Comparison of ENCODE assay signal across 10 cellular contexts in the genomic region with DNA sequence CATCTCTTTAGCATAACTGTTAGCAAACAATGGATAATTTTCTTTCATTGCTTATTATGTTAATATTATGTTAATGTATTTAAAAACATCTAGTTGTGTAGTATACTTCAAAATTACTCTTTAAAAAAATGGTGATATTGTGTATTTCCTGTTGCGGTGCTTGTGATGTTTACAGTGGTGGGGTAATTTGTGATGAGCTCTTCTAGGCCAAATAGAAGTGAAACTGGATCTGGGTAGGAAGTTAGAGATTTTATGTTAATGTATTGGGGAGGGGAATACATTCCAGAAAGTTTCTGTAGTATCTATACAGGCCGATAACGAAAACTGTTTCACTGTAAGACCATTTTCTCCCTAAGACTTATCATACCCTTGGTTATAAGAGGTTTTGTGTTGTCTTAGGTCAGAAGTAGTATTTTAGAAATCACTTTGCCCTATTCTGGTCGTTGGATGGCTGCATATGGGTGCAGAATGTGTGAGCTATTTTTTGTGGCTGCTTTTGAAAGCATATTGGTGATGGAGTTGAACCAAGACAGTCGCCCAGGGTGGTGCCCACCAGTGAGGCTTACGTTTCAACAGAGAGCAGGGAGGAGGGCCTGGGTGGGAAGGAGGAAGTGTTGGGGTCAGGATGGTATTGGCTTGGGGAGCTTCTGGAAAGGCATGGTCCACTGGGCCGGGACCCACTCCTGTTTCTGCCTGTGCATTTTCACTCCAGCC. TPM values are rescaled to one million over a fixed set of nuclear protein-coding genes. Genes with fewer than 3 reads are reported as not detected.
DNase-seq lines count a peak whose midpoint lies in the region; ATAC-seq, FAIRE-seq and TF ChIP-seq lines count a peak whose summit lies in the region.
"Had no signal": no experiment of that assay in that cellular context is flagged by ENCODE, and none has a peak within 500 bp of the region (broad histone marks: within the 10 kb centered on the region; RNA-seq: fewer than 3 reads in every experiment).

No MANE protein-coding gene starts in this region.

- ATAC-seq in HG02884 (IDR thresholded peaks at IDR 0.05; ENCODE audit: unreplicated experiment) (peak; percentile 38), HG03521 (IDR thresholded peaks at IDR 0.05; ENCODE audit: unreplicated experiment) (no peak), HG02763 (IDR thresholded peaks at IDR 0.05; ENCODE audit: unreplicated experiment) (no peak), HG02840 (IDR thresholded peaks at IDR 0.05; ENCODE audit: low FRiP score, unreplicated experiment) (no peak)
- peak; percentile 80 for ATAC-seq in naive thymus-derived CD4-positive, alpha-beta T cell

- H3K36me3 Mint-ChIP-seq in naive thymus-derived CD4-positive, alpha-beta T cell = peaks cover 0 to 11% (median 4%) of the 10 kb centered on the region in 5 donors

- POLR2A ChIA-PET in naive thymus-derived CD4-positive, alpha-beta T cell (lab: Charles Lee) = interaction anchor here (0.6 to 1.9 kb wide), 8 partner anchors 8 to 127 kb away, joined by 3 to 7 read pairs (median 3); no protein-coding TSS in a partner anchor

- H3K27me3 ChIP-seq in bronchial epithelial cell (ENCODE audit: control insufficient read depth, insufficient read depth, low read length) = no peaks in the 10 kb centered on the region
- no peaks in the 10 kb centered on the region for H3K27me3 ChIP-seq in naive thymus-derived CD4-positive, alpha-beta T cell (ENCODE audit: control insufficient read depth in 2 of 2, insufficient read depth in 2 of 2, low read length in 2 of 2)

- H3K9me3 ChIP-seq in naive thymus-derived CD4-positive, alpha-beta T cell (ENCODE audit: control insufficient read depth in 2 of 3, low read length in 3 of 3) = no peaks in the 10 kb centered on the region
- H3K9me3 ChIP-seq: neutrophil had no signal

- peak; percentile 25 for DNase-seq in CD1c-positive myeloid dendritic cell (ENCODE audit: extremely low spot score)
- DNase-seq in bronchial epithelial cell (ENCODE audit: low read depth) = no peak
- DNase-seq in naive thymus-derived CD4-positive, alpha-beta T cell = peak in 7 of 9 donors; percentile 50 to 76 (median 66)
- no peak for DNase-seq in GM12892 (ENCODE audit: insufficient read length)
- DNase-seq: activated gamma-delta T cell treated with Interleukin-2 at 50 U/mL for 16 hours had no signal

- H3K27me3 Mint-ChIP-seq in naive thymus-derived CD4-positive, alpha-beta T cell = peaks cover 0 to 3% (median 0%) of the 10 kb centered on the region in 5 donors

- no peaks in the 10 kb centered on the region for H3K9me3 Mint-ChIP-seq in naive thymus-derived CD4-positive, alpha-beta T cell

- no peak for TF ChIP-seq CTCF in bronchial epithelial cell (IDR thresholded peaks at IDR 0.05; ENCODE audit: insufficient read depth, low read length, severe bottlenecking)

- CTCF ChIA-PET in naive thymus-derived CD4-positive, alpha-beta T cell (lab: Charles Lee) = interaction anchor here (0.9 to 1.5 kb wide), 3 partner anchors 9 to 592 kb away, joined by 3 to 5 read pairs (median 3); no protein-coding TSS in a partner anchor

- H3K27ac ChIP-seq in naive thymus-derived CD4-positive, alpha-beta T cell (ENCODE audit: low read depth, low read length) = peak overlapping the region; percentile 67
- H3K27ac ChIP-seq: neutrophil had no signal

- H3K4me1 Mint-ChIP-seq in naive thymus-derived CD4-positive, alpha-beta T cell = peaks cover 44 to 91% (median 88%) of the 10 kb centered on the region in 7 donors

- FAIRE-seq in bronchial epithelial cell (lab: Jason Lieb, UNC) = peak; percentile 83
- FAIRE-seq in GM12892 (lab: Jason Lieb, UNC) = no peak

- peak overlapping the region; percentile 69 to 94 (median 83) for H3K27ac Mint-ChIP-seq in naive thymus-derived CD4-positive, alpha-beta T cell

- H3K36me3 ChIP-seq in bronchial epithelial cell (ENCODE audit: control insufficient read depth, insufficient read depth, low read length) = no peaks in the 10 kb centered on the region
- no peaks in the 10 kb centered on the region for H3K36me3 ChIP-seq in naive thymus-derived CD4-positive, alpha-beta T cell (ENCODE audit: control insufficient read depth in 2 of 3, insufficient read depth in 3 of 3, low read length in 3 of 3)
- H3K36me3 ChIP-seq: neutrophil had no signal

- intact Hi-C loops in naive thymus-derived CD4-positive, alpha-beta T cell (cut with micrococcal nuclease) = no loop called here

- H3K4me3 ChIP-seq in bronchial epithelial cell (ENCODE audit: low read depth, low read length) = no peak overlapping the region
- H3K4me3 ChIP-seq in naive thymus-derived CD4-positive, alpha-beta T cell (ENCODE audit: low read length) = peak overlapping the region; percentile 5

- TF ChIP-seq POLR2A in GM12892 (IDR thresholded peaks at IDR 0.05; ENCODE audit: low read depth, low read length) = no peak

- H3K4me1 ChIP-seq in naive thymus-derived CD4-positive, alpha-beta T cell (ENCODE audit: control insufficient read depth in 2 of 2, insufficient read depth in 2 of 2, low read length in 2 of 2) = peaks cover 43% of the 10 kb centered on the region in 2 donors

- peak overlapping the region; percentile 47 to 86 (median 66) for H3K4me3 Mint-ChIP-seq in naive thymus-derived CD4-positive, alpha-beta T cell

RNA-seq across cellular contexts. Expression of a gene that starts 5.8 kb away (rescaled TPM):
- total RNA-seq in bronchial epithelial cell = 1.3 and 1.5 TPM in 2 replicates
- total RNA-seq in naive thymus-derived CD4-positive, alpha-beta T cell = 10 to 100 TPM; 17.9 to 33.5 (median 25.7) TPM
- polyA plus RNA-seq in naive thymus-derived CD4-positive, alpha-beta T cell = 1 to 10 TPM; 4.5 to 6.6 TPM
- 4.5 TPM for polyA plus RNA-seq in GM12892 (2012; ENCODE audit: missing spikeins)

RNA-seq across cellular contexts. Expression of a gene that starts 7.4 kb away (rescaled TPM):
- 6.3 and 6.8 TPM in 2 replicates for total RNA-seq in bronchial epithelial cell
- total RNA-seq in naive thymus-derived CD4-positive, alpha-beta T cell = 10 to 100 TPM; 25.1 to 59.1 (median 31.7) TPM
- polyA plus RNA-seq in naive thymus-derived CD4-positive, alpha-beta T cell = 10 to 100 TPM; 17.0 to 25.5 TPM
- polyA plus RNA-seq in GM12892 (2012; ENCODE audit: missing spikeins) = 29.4 TPM

Comparison
In these comparisons a context has a peak if more than half of its experiments do, and no peak if none do; other contexts are left out.
1. DNase-seq: peak in CD1c-positive myeloid dendritic cell (single experiment) and naive thymus-derived CD4-positive, alpha-beta T cell (7 of 9); none in bronchial epithelial cell (single experiment) and GM12892 (single experiment).
2. ATAC-seq: peak in HG02884 (single experiment) and naive thymus-derived CD4-positive, alpha-beta T cell (single experiment); none in HG03521 (single experiment), HG02763 (single experiment) and HG02840 (single experiment).